ENCODE assay signal across 1 cellular context in the genomic region with DNA sequence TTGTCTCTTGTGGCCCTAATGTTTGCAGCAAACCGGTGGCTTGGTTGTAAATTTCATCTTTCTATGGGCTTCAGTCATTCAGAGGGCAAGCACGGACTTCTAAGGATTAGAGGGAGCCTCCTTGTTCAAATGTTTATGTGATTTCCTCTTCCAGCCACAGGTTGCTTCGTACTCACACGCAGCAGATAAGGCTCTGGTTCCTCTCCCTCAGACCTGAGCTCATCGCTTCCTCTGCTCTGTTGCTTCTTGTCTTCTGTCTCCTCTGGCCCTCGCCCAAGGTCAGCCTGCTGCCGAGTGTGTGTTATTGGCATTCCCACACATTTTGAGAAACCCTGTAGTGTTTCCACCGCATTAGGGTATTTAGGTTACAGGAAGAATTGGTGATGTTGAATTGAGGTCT.
TF ChIP-seq lines count a peak whose summit lies in the region.

No MANE protein-coding gene starts in this region.

TF ChIP-seq in SK-N-SH treated with all-trans-retinoic acid at 6 μM for 48 hours, 23 proteins besides CTCF, POLR2A, EP300 and RAD21 (continued from another document):
- TF ChIP-seq, protein P1, sequence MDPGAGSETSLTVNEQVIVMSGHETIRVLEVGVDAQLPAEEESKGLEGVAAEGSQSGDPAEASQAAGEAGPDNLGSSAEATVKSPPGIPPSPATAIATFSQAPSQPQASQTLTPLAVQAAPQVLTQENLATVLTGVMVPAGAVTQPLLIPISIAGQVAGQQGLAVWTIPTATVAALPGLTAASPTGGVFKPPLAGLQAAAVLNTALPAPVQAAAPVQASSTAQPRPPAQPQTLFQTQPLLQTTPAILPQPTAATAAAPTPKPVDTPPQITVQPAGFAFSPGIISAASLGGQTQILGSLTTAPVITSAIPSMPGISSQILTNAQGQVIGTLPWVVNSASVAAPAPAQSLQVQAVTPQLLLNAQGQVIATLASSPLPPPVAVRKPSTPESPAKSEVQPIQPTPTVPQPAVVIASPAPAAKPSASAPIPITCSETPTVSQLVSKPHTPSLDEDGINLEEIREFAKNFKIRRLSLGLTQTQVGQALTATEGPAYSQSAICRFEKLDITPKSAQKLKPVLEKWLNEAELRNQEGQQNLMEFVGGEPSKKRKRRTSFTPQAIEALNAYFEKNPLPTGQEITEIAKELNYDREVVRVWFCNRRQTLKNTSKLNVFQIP (CRISPR knock-in tag; IDR thresholded peaks at IDR 0.05; ENCODE audit: borderline replicate concordance, low read depth), result no peak
